In the genomic region with DNA sequence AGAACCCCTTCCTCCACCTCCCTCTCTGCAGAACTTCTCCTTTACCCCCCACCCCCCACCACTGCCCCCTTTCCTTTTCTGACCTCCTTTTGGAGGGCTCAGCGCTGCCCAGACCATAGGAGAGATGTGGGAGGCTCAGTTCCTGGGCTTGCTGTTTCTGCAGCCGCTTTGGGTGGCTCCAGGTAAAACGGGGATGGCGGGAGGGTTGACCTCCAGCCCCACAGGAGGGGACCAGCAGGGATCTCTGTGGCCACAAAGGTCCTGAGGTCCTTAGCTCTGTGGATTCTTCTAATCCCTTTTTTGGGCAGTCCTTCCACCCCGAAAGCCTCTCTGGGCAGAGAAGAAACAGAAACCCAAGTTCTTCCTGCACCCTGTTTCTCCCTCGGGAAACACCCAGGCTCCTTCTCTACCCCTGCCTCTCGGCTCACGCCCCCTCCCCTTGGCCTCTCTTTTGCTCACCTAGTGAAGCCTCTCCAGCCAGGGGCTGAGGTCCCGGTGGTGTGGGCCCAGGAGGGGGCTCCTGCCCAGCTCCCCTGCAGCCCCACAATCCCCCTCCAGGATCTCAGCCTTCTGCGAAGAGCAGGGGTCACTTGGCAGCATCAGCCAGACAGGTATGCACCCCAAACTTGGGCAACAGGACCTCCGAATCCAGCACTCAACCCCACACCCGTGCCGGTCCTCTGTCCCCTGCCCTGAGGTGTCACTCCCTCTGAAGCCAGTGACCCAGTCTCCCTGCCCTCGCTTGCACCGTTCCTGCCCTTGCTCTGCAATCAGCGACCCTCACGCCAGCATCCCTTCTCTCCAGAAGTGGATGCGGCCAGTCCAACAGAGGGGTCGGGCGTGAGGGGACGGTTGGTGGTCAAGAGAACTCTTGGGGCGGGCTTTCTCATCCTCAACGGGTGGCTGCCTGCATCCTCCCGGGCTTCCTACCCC, we compare ENCODE assay signal across 2 cellular contexts.
TF ChIP-seq lines count a peak whose summit lies in the region.

No MANE protein-coding gene starts in this region.

TF ChIP-seq in GM12878, 131 proteins besides CTCF, POLR2A, EP300 and RAD21:
- peak; percentile 76 to 94 for TF ChIP-seq SRF (IDR thresholded peaks at IDR 0.05; ENCODE audit: low read depth in 2 of 2, low read length in 2 of 2)
- TF ChIP-seq, protein P1, sequence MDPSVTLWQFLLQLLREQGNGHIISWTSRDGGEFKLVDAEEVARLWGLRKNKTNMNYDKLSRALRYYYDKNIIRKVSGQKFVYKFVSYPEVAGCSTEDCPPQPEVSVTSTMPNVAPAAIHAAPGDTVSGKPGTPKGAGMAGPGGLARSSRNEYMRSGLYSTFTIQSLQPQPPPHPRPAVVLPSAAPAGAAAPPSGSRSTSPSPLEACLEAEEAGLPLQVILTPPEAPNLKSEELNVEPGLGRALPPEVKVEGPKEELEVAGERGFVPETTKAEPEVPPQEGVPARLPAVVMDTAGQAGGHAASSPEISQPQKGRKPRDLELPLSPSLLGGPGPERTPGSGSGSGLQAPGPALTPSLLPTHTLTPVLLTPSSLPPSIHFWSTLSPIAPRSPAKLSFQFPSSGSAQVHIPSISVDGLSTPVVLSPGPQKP (IDR thresholded peaks at IDR 0.05; ENCODE audit: low read depth, low read length) = peak; percentile 96
- TF ChIP-seq RBBP5 (conservative IDR thresholded peaks at IDR 0.05) = no peak
- TF ChIP-seq CHD2 (IDR thresholded peaks at IDR 0.05; ENCODE audit: borderline replicate concordance, low read depth, low read length) = no peak
TF ChIP-seq in GM12878: peak in this region for 2.

TF ChIP-seq in SK-N-SH, 30 proteins besides CTCF, POLR2A, EP300 and RAD21:
- TF ChIP-seq RXRA (IDR thresholded peaks at IDR 0.05; ENCODE audit: borderline replicate concordance, low read depth) (no peak), MEF2A (IDR thresholded peaks at IDR 0.05; ENCODE audit: borderline replicate concordance, low read depth) (no peak), FOXM1 (IDR thresholded peaks at IDR 0.05; ENCODE audit: low read depth) (no peak), YY1 (IDR thresholded peaks at IDR 0.05; ENCODE audit: low read depth) (no peak), NRF1 (IDR thresholded peaks at IDR 0.05; ENCODE audit: low read depth, low read length) (no peak), GATA2 (CRISPR knock-in tag; IDR thresholded peaks at IDR 0.05) (no peak), TAF1 (IDR thresholded peaks at IDR 0.05; ENCODE audit: borderline replicate concordance, low read depth, low read length) (no peak), MXI1 (IDR thresholded peaks at IDR 0.05; ENCODE audit: low read depth, low read length) (no peak)
- TF ChIP-seq, protein P2, sequence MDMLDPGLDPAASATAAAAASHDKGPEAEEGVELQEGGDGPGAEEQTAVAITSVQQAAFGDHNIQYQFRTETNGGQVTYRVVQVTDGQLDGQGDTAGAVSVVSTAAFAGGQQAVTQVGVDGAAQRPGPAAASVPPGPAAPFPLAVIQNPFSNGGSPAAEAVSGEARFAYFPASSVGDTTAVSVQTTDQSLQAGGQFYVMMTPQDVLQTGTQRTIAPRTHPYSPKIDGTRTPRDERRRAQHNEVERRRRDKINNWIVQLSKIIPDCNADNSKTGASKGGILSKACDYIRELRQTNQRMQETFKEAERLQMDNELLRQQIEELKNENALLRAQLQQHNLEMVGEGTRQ (IDR thresholded peaks at IDR 0.05; ENCODE audit: borderline replicate concordance, low read depth, low read length) = no peak
- TF ChIP-seq, protein P3, sequence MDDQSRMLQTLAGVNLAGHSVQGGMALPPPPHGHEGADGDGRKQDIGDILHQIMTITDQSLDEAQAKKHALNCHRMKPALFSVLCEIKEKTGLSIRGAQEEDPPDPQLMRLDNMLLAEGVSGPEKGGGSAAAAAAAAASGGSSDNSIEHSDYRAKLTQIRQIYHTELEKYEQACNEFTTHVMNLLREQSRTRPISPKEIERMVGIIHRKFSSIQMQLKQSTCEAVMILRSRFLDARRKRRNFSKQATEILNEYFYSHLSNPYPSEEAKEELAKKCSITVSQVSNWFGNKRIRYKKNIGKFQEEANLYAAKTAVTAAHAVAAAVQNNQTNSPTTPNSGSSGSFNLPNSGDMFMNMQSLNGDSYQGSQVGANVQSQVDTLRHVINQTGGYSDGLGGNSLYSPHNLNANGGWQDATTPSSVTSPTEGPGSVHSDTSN (IDR thresholded peaks at IDR 0.05) = no peak
